8 cellular contexts compared by ENCODE assay signal in the genomic region with DNA sequence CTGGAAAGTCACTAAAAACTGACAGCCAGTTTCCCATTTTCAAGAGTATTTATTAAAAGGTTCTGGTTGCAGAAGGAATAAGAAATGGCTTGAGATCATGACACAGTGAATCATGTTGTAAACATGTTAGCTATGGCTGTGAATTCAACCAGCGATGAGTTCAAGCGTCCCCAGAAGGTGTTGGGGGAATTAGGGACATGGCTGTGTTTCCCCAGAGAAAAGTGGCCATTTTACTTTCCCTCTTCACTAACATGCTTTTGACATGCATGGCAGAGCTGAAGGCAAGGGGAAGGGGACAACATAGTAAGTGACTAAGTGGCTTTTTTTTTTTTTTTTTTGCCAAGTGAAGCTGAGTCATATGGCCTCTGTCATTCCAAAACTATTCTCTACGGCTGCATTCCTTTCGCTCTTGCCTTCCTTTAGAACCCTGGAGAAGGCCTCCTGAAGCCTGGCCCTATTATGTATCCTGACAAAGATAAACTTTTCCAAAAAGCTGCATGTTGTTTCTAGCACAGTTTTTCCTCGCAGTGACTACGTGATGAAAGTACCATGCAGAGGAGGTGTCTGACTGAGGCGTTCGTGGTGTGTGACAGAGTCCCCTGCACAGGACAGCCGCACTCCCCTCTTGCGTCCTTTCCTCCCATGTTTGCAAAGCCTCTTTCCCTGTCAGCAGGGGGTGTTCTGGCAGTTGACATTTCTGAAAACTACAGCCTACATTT. TPM values are rescaled to one million over a fixed set of nuclear protein-coding genes. Genes with fewer than 3 reads are reported as not detected.
DNase-seq lines count a peak whose midpoint lies in the region; ATAC-seq and TF ChIP-seq lines count a peak whose summit lies in the region.

No MANE protein-coding gene starts in this region.

- no peaks in the 10 kb centered on the region; the same call in 1 of the 2 replicates for H3K36me3 ChIP-seq in Panc1 (ENCODE audit: control insufficient read depth, insufficient read depth, low read length)
- H3K36me3 ChIP-seq in BE2C, result peaks cover 65% of the 10 kb centered on the region

- H3K27me3 ChIP-seq in Panc1 (ENCODE audit: control insufficient read depth, insufficient read depth, low read length), result no peaks in the 10 kb centered on the region
- no peaks in the 10 kb centered on the region for H3K27me3 ChIP-seq in foreskin keratinocyte
- H3K27me3 ChIP-seq in BE2C, result no peaks in the 10 kb centered on the region

- H3K4me3 ChIP-seq in Panc1 (ENCODE audit: low read depth in 2 of 2, low read length in 2 of 2), result peak overlapping the region; percentile 10 to 48
- peak overlapping the region; percentile 3 for H3K4me3 ChIP-seq in skeletal muscle cell (ENCODE audit: low read depth, low read length)
- H3K4me3 ChIP-seq in BE2C (ENCODE audit: low read depth, low read length), result no peak overlapping the region

- BruUV-seq in Panc1 (replicated peaks; lab: Mats Ljungman, UMichigan), result no TSS peak

- POLR2A ChIA-PET in Panc1 (lab: Charles Lee), result interaction anchor here (0.6 to 2.1 kb wide), 6 partner anchors 9 to 499 kb away, joined by 3 to 14 read pairs (median 4); a partner anchor contains a TSS

- CTCF ChIA-PET in Panc1 (lab: Charles Lee), result interaction anchor here (0.6 to 2.2 kb wide), 3 partner anchors 15 to 269 kb away, joined by 3 to 5 read pairs (median 3); no protein-coding TSS in a partner anchor

- TF ChIP-seq CTCF in Panc1 (IDR thresholded peaks at IDR 0.05) (no peak), foreskin keratinocyte (conservative IDR thresholded peaks at IDR 0.05) (peak; percentile 15), BE2C (IDR thresholded peaks at IDR 0.05; ENCODE audit: low read depth, low read length) (no peak)

- H3K4me1 ChIP-seq in Panc1 (ENCODE audit: control insufficient read depth, insufficient read depth, low read length) (peaks cover 99% of the 10 kb centered on the region), foreskin keratinocyte (peaks cover 42% of the 10 kb centered on the region), BE2C (peaks cover 48% of the 10 kb centered on the region)

- intact Hi-C loops in Panc1 (cut with micrococcal nuclease; ENCODE audit: unreplicated experiment), result loop anchor here (2.0 to 5.0 kb wide), 2 partner anchors 187 to 277 kb away; no protein-coding TSS in a partner anchor

- DNase-seq in Panc1 (ENCODE audit: low read depth, low spot score) (peak; percentile 95), foreskin keratinocyte (peak; percentile 85 to 94), skeletal muscle cell (ENCODE audit: low read depth) (peak; percentile 67), BE2C (no peak), SHP77 treated with DMSO at 0.1 percent for 48 hours (lab: John Stamatoyannopoulos, UW) (no peak)
- no peak for DNase-seq in stimulated activated naive CD4-positive, alpha-beta T cell (lab: John Stamatoyannopoulos, UW)

- peak; percentile 41 for ATAC-seq in GM19351 (IDR thresholded peaks at IDR 0.05; ENCODE audit: unreplicated experiment)
- ATAC-seq in Panc1, result peak; percentile 72
- ATAC-seq in foreskin keratinocyte, result peak; percentile 71
- ATAC-seq in HG02623 (IDR thresholded peaks at IDR 0.05; ENCODE audit: unreplicated experiment), result no peak

- H3K27ac ChIP-seq in Panc1 (ENCODE audit: low read length), result peak overlapping the region; percentile 100
- H3K27ac ChIP-seq in foreskin keratinocyte, result peak overlapping the region; percentile 94

- H3K9me3 ChIP-seq in Panc1 (ENCODE audit: control insufficient read depth, insufficient read depth, low read depth, low read length), result no peaks in the 10 kb centered on the region
- H3K9me3 ChIP-seq in BE2C, result no peaks in the 10 kb centered on the region

- in situ Hi-C loops in Panc1 (cut with HindIII; ENCODE audit: low pct_unique_long_range_greater_than_20kb, low sequenced_read_pairs), result no loop called here

RNA-seq across cellular contexts. Expression of a gene that starts 46.9 kb away (rescaled TPM):
- 156 TPM for total RNA-seq in Panc1 (2021; ENCODE audit: unreplicated experiment)
- 68.6 TPM for polyA plus RNA-seq in Panc1 (2012; ENCODE audit: insufficient read length)
- total RNA-seq in foreskin keratinocyte, result 156 and 161 TPM in 2 replicates
- polyA plus RNA-seq in foreskin keratinocyte, result 22.4 and 28.7 TPM in 2 replicates
- 18.5 TPM for polyA plus RNA-seq in BE2C (2012; ENCODE audit: insufficient read depth, insufficient read length, low read depth)

Comparison
In these comparisons a context has a peak if more than half of its experiments do, and no peak if none do; other contexts are left out.
1. DNase-seq: peak in Panc1 (single experiment), foreskin keratinocyte (2 of 2) and skeletal muscle cell (single experiment); none in BE2C (single experiment), stimulated activated naive CD4-positive, alpha-beta T cell (0 of 6) and SHP77 treated with DMSO at 0.1 percent for 48 hours (single experiment).